Comparison of ENCODE assay signal across 8 cellular contexts in genomic region chr16:6682142-6682811, GRCh38.
DNase-seq lines count a peak whose midpoint lies in the region; ATAC-seq and TF ChIP-seq lines count a peak whose summit lies in the region.

No MANE protein-coding gene starts in this region.

- peaks cover 10% of the 10 kb centered on the region for H3K4me1 Mint-ChIP-seq in brain
- H3K4me1 Mint-ChIP-seq in mesothelial cell of epicardium = no peaks in the 10 kb centered on the region
- no peaks in the 10 kb centered on the region for H3K4me1 Mint-ChIP-seq in T-cell

- H3K27ac Mint-ChIP-seq in brain = no peak overlapping the region
- no peak overlapping the region for H3K27ac Mint-ChIP-seq in mesothelial cell of epicardium
- H3K27ac Mint-ChIP-seq in T-cell = no peak overlapping the region

- H4K20me1 ChIP-seq in MM.1S (ENCODE audit: insufficient read depth, low read length) = no peaks in the 10 kb centered on the region

- no peak overlapping the region for H3K9ac ChIP-seq in MM.1S (ENCODE audit: low read length)

- no peaks in the 10 kb centered on the region for H3K36me3 Mint-ChIP-seq in brain
- no peaks in the 10 kb centered on the region for H3K36me3 Mint-ChIP-seq in mesothelial cell of epicardium
- H3K36me3 Mint-ChIP-seq in T-cell = no peaks in the 10 kb centered on the region

- CTCF ChIA-PET in T-cell (lab: Charles Lee) = no interaction called here

- H2AFZ ChIP-seq in MM.1S (ENCODE audit: low read length) = no peak overlapping the region

- no peaks in the 10 kb centered on the region for H3K27me3 ChIP-seq in MM.1S (replicated peaks; ENCODE audit: insufficient read depth, low read length)

- ATAC-seq in T-cell (replicated peaks in 1 of 4) = no peak

- H3K9me2 ChIP-seq in MM.1S (replicated peaks; ENCODE audit: insufficient read depth, low read length) = no peaks in the 10 kb centered on the region

- no peaks in the 10 kb centered on the region for H3K9me3 Mint-ChIP-seq in brain
- no peaks in the 10 kb centered on the region for H3K9me3 Mint-ChIP-seq in mesothelial cell of epicardium
- H3K9me3 Mint-ChIP-seq in T-cell = peaks cover 0 to 9% (median 2%) of the 10 kb centered on the region in 3 donors

- H3K4me1 ChIP-seq in MM.1S (ENCODE audit: low read length) = no peaks in the 10 kb centered on the region

- no peak overlapping the region for H3K27ac ChIP-seq in MM.1S (ENCODE audit: low read length)

- TF ChIP-seq CTCF in MM.1S (IDR thresholded peaks at IDR 0.05; ENCODE audit: low read length) = peak; percentile 66
- peak; percentile 55 to 86 for TF ChIP-seq CTCF in brain (conservative IDR thresholded peaks at IDR 0.05)
- peak; percentile 74 for TF ChIP-seq CTCF in mesothelial cell of epicardium (IDR thresholded peaks at IDR 0.05; ENCODE audit: unreplicated experiment)

- H3K27me3 Mint-ChIP-seq in brain (peaks cover 4% of the 10 kb centered on the region), mesothelial cell of epicardium (ENCODE audit: low read depth) (peaks cover 15% of the 10 kb centered on the region), T-cell (no peaks in the 10 kb centered on the region)

- H3F3A ChIP-seq in MM.1S (ENCODE audit: insufficient read depth, low read length) = no peaks in the 10 kb centered on the region

- H3K4me3 Mint-ChIP-seq in brain = peak overlapping the region in 1 of 5 experiments; percentile 10
- no peak overlapping the region for H3K4me3 Mint-ChIP-seq in mesothelial cell of epicardium
- no peak overlapping the region for H3K4me3 Mint-ChIP-seq in T-cell

- H3K9me3 ChIP-seq in MM.1S (replicated peaks; ENCODE audit: insufficient read depth, low read length) = no peaks in the 10 kb centered on the region

- no peak overlapping the region for H3K4me2 ChIP-seq in MM.1S (ENCODE audit: low read depth, low read length)

- no peaks in the 10 kb centered on the region for H3K79me2 ChIP-seq in MM.1S (ENCODE audit: low read length)

- POLR2A ChIA-PET in T-cell (lab: Charles Lee) = no interaction called here

- H3K4me3 ChIP-seq in MM.1S (ENCODE audit: low read length) = no peak overlapping the region

- peak; percentile 53 for DNase-seq in activated CD8-positive, alpha-beta memory T cell treated with anti-CD3 and anti-CD28 coated beads, Interleukin-2, amount 50 U/mL, for 48 hours
- no peak for DNase-seq in activated CD8-positive, alpha-beta memory T cell treated with anti-CD3 and anti-CD28 coated beads for 24 hours
- peak; percentile 45 for DNase-seq in MM.1S
- DNase-seq in mesothelial cell of epicardium (ENCODE audit: low spot score in 2 of 2, unreplicated experiment in 2 of 2) = peak in 1 of 2 experiments; percentile 52
- DNase-seq in T-cell = no peak
- DNase-seq in ureter (ENCODE audit: low spot score) = no peak
- DNase-seq in A172 (ENCODE audit: low spot score) = no peak

- H3K36me3 ChIP-seq in MM.1S (replicated peaks; ENCODE audit: insufficient read depth, low read length) = no peaks in the 10 kb centered on the region

Comparison
In these comparisons a context has a peak if more than half of its experiments do, and no peak if none do; other contexts are left out.
1. DNase-seq: peak in activated CD8-positive, alpha-beta memory T cell treated with anti-CD3 and anti-CD28 coated beads, Interleukin-2, amount 50 U/mL, for 48 hours (single experiment) and MM.1S (single experiment); none in activated CD8-positive, alpha-beta memory T cell treated with anti-CD3 and anti-CD28 coated beads for 24 hours (single experiment), T-cell (0 of 34), ureter (single experiment) and A172 (single experiment).
2. Peak in every context shown above with its lines, with median percentiles within 50 percentile points of each other: CTCF ChIP-seq.